ENCODE assay signal across 17 cellular contexts in genomic region chr20:49424536-49424935, GRCh38. TPM values are rescaled to one million over a fixed set of nuclear protein-coding genes. Genes with fewer than 3 reads are reported as not detected.
DNase-seq lines count a peak whose midpoint lies in the region; ATAC-seq and FAIRE-seq lines count a peak whose summit lies in the region.
"Had no signal": no experiment of that assay in that cellular context is flagged by ENCODE, and none has a peak within 500 bp of the region (broad histone marks: within the 10 kb centered on the region; RNA-seq: fewer than 3 reads in every experiment).

No MANE protein-coding gene starts in this region.

- ATAC-seq in left ventricle myocardium superior (peak; percentile 28), left cardiac atrium (no peak), HG02885 (IDR thresholded peaks at IDR 0.05; ENCODE audit: poor library complexity, unreplicated experiment) (no peak), HG02981 (IDR thresholded peaks at IDR 0.05; ENCODE audit: unreplicated experiment) (no peak)
- ATAC-seq: effector memory CD8-positive, alpha-beta T cell had no signal

- no peak for DNase-seq in left ventricle myocardium superior
- no peak for DNase-seq in left cardiac atrium
- DNase-seq in SK-N-DZ (ENCODE audit: low spot score) = peak; percentile 75
- DNase-seq in germinal center (ENCODE audit: low spot score) = no peak
- DNase-seq in GM19239 (ENCODE audit: insufficient read length, low spot score) = no peak
- DNase-seq: activated CD4-positive, alpha-beta T cell treated with anti-CD3 and anti-CD28 coated beads, Interleukin-2, amount 50 U/mL, for 1 hour; activated effector memory CD4-positive, alpha-beta T cell treated with Interleukin-2 at 50 U/mL for 16 hours; brain microvascular endothelial cell; effector memory CD8-positive, alpha-beta T cell; NCI-H2081 treated with DMSO at 0.1 percent for 48 hours; OCI-M1; ovary had no signal

- no peaks in the 10 kb centered on the region for H3K27me3 ChIP-seq in layer of hippocampus (ENCODE audit: control insufficient read depth, insufficient read depth, low read length)
- H3K27me3 ChIP-seq: ovary, upper lobe of left lung had no signal

- no peak for FAIRE-seq in GM19239 (lab: Jason Lieb, UNC)

- peak overlapping the region; percentile 27 for H3K27ac ChIP-seq in layer of hippocampus (ENCODE audit: low read depth, low read length)
- H3K27ac ChIP-seq: brain microvascular endothelial cell, ovary, upper lobe of left lung had no signal

- intact Hi-C loops in left ventricle myocardium superior (cut with micrococcal nuclease) = no loop called here
- intact Hi-C loops in left cardiac atrium (cut with DNase I) = no loop called here

RNA-seq across cellular contexts. Expression of gene KCNB1, which starts 57.9 kb away (rescaled TPM):
- total RNA-seq in left ventricle myocardium superior (1.9 TPM), left cardiac atrium (1 to 10 TPM; 2.0 to 2.1 TPM)
- polyA plus RNA-seq in SK-N-DZ (2014; cell fraction: cytosol; rRNA removed) = 3.8 and 3.9 TPM in 2 replicates
- polyA plus RNA-seq in SK-N-DZ (2014; cell fraction: nucleus; rRNA removed) = 2.2 and 4.3 TPM in 2 replicates
- total RNA-seq: glomerular endothelial cell had no signal
